8 cellular contexts compared by ENCODE assay signal in genomic region chr1:247448107-247448778, GRCh38. TPM values are rescaled to one million over a fixed set of nuclear protein-coding genes. Genes with fewer than 3 reads are reported as not detected.
A peak's percentile ranks its signal among the peaks of the same experiment; 100 is the strongest.
DNase-seq lines count a peak whose midpoint lies in the region; ATAC-seq, FAIRE-seq and TF ChIP-seq lines count a peak whose summit lies in the region.

No MANE protein-coding gene starts in this region.

- no peak for FAIRE-seq in keratinocyte (lab: Jason Lieb, UNC)

- no peak for ATAC-seq in GM21786 (IDR thresholded peaks at IDR 0.05; ENCODE audit: unreplicated experiment)

- H3K36me3 ChIP-seq in keratinocyte (ENCODE audit: control insufficient read depth in 2 of 2, extremely low read depth in 1 of 2, insufficient read depth in 2 of 2, low read length in 2 of 2): no peaks in the 10 kb centered on the region

- H3K9me3 ChIP-seq in keratinocyte (ENCODE audit: control insufficient read depth, low read depth, low read length): peaks cover 3% of the 10 kb centered on the region

- no peak for TF ChIP-seq CTCF in chondrocyte (IDR thresholded peaks at IDR 0.05)
- peak in 1 of 3 experiments; percentile 3 for TF ChIP-seq CTCF in keratinocyte (optimal IDR thresholded peaks at IDR 0.05 in 1 of 3, IDR thresholded peaks at IDR 0.05 in 1 of 3, conservative IDR thresholded peaks at IDR 0.05 in 1 of 3; ENCODE audit: extremely low read depth in 1 of 3, insufficient read depth in 2 of 3, low read length in 3 of 3)

- peak overlapping the region; percentile 71 for H2AFZ ChIP-seq in keratinocyte (ENCODE audit: control insufficient read depth, low read length)

- peaks cover 4% of the 10 kb centered on the region for H3K4me1 Mint-ChIP-seq in chondrocyte (ENCODE audit: low read depth)

- peak overlapping the region; percentile 31 for H3K9ac ChIP-seq in keratinocyte (ENCODE audit: control insufficient read depth, extremely low read depth, insufficient read depth, low read length)

- no peaks in the 10 kb centered on the region for H3K27me3 ChIP-seq in keratinocyte (ENCODE audit: control insufficient read depth, extremely low read depth, insufficient read depth, low read length)

- no peaks in the 10 kb centered on the region for H4K20me1 ChIP-seq in keratinocyte (ENCODE audit: control insufficient read depth, extremely low read depth, insufficient read depth, low read length)

- H3K27me3 Mint-ChIP-seq in chondrocyte (ENCODE audit: low read depth): peaks cover 20% of the 10 kb centered on the region

- peaks cover 4% of the 10 kb centered on the region for H3K4me1 ChIP-seq in keratinocyte (ENCODE audit: control insufficient read depth, extremely low read depth, insufficient read depth, low read length)

- H3K4me3 Mint-ChIP-seq in chondrocyte (ENCODE audit: unreplicated experiment): peak overlapping the region; percentile 74

- peaks cover 9% of the 10 kb centered on the region for H3K9me3 Mint-ChIP-seq in chondrocyte (ENCODE audit: low read depth)

- DNase-seq in activated CD4-positive, alpha-beta T cell treated with anti-CD3 and anti-CD28 coated beads for 48 hours: peak; percentile 53
- DNase-seq in activated CD4-positive, alpha-beta T cell treated with anti-CD3 and anti-CD28 coated beads for 1 hour: no peak
- DNase-seq in chondrocyte (ENCODE audit: low spot score) (no peak), keratinocyte (ENCODE audit: low read depth, low spot score) (no peak), HuH-7.5 (ENCODE audit: low spot score) (no peak)

- dilution Hi-C loops in keratinocyte (cut with MboI; ENCODE audit: extremely low pct_ligation_motif_present, low sequenced_read_pairs): no loop called here

- H3K4me3 ChIP-seq in keratinocyte (ENCODE audit: control insufficient read depth in 2 of 3, extremely low read depth in 1 of 3, insufficient read depth in 2 of 3, low read depth in 1 of 3, low read length in 3 of 3): peak overlapping the region; percentile 38 to 55 (median 40)
- H3K4me3 ChIP-seq in skin epidermis: peak overlapping the region; percentile 5 to 38 (median 27)

- H3K27ac ChIP-seq in keratinocyte (ENCODE audit: control insufficient read depth, insufficient read depth, low read length): no peak overlapping the region
- peak overlapping the region in 11 of 21 experiments; percentile 7 to 72 (median 46) for H3K27ac ChIP-seq in skin epidermis

- H3K4me2 ChIP-seq in keratinocyte (ENCODE audit: control insufficient read depth, extremely low read depth, insufficient read depth, low read depth, low read length): peak overlapping the region; percentile 82

- no peaks in the 10 kb centered on the region for H3K79me2 ChIP-seq in keratinocyte (ENCODE audit: control insufficient read depth, insufficient read depth, low read length)

- no peaks in the 10 kb centered on the region for H3K36me3 Mint-ChIP-seq in chondrocyte (ENCODE audit: low read depth)

- H3K27ac Mint-ChIP-seq in chondrocyte (ENCODE audit: unreplicated experiment): peak overlapping the region; percentile 74

- H3K9me1 ChIP-seq in keratinocyte (ENCODE audit: control insufficient read depth, extremely low read depth, insufficient read depth, low read length): no peaks in the 10 kb centered on the region

TF ChIP-seq in PFSK-1, 5 proteins besides CTCF, POLR2A, EP300 and RAD21:
- TF ChIP-seq REST (IDR thresholded peaks at IDR 0.05; ENCODE audit: insufficient read depth in 1 of 2, low read depth in 2 of 2, low read length in 2 of 2) (no peak), POLR2AphosphoS5 (IDR thresholded peaks at IDR 0.05; ENCODE audit: low read depth, low read length) (peak; percentile 29; the same call in 1 of the 2 replicates), FOXP2 (optimal IDR thresholded peaks at IDR 0.05; ENCODE audit: borderline replicate concordance, extremely low read depth, extremely low read length, insufficient read depth) (peak; percentile 48), TAF1 (IDR thresholded peaks at IDR 0.05; ENCODE audit: borderline replicate concordance, insufficient read depth, low read length) (peak; percentile 64; the same call in 1 of the 2 replicates)

RNA-seq across cellular contexts. Expression of gene OR2B11, which starts 9.7 kb away (rescaled TPM):
- polyA plus RNA-seq in PFSK-1 (2012; ENCODE audit: insufficient read length, low read depth): not detected
- total RNA-seq in chondrocyte: not detected in 3 replicates
- polyA plus RNA-seq in keratinocyte: not detected in 3 replicates
- not detected for polyA plus RNA-seq in keratinocyte (2011; ENCODE audit: low read depth)
- not detected in 2 replicates for polyA plus RNA-seq in keratinocyte (2011; cell fraction: cytosol; rRNA removed)
- polyA plus RNA-seq in keratinocyte (2011; cell fraction: nucleus; rRNA removed): not detected in 2 replicates
- polyA plus RNA-seq in keratinocyte (2012; ENCODE audit: low replicate concordance): not detected in 2 replicates
- polyA minus RNA-seq in keratinocyte: not detected in 3 replicates
- polyA minus RNA-seq in keratinocyte (2011; cell fraction: cytosol; rRNA and poly(A)+ RNA removed): not detected
- polyA minus RNA-seq in keratinocyte (2011; cell fraction: nucleus; rRNA and poly(A)+ RNA removed): not detected in 2 replicates

RNA-seq across cellular contexts. Expression of gene NLRP3, which starts 32.3 kb away (rescaled TPM):
- 0.50 TPM for polyA plus RNA-seq in PFSK-1 (2012; ENCODE audit: insufficient read length, low read depth)
- 0.10 to 1.3 TPM (median 0.15 TPM) in 3 replicates for total RNA-seq in chondrocyte
- 0.03 to 0.12 TPM (median 0.07 TPM) in 3 replicates for polyA plus RNA-seq in keratinocyte
- not detected for polyA plus RNA-seq in keratinocyte (2011; ENCODE audit: low read depth)
- 0.04 TPM in 1 of 2 replicates, not detected in the other for polyA plus RNA-seq in keratinocyte (2011; cell fraction: cytosol; rRNA removed)
- 0.06 and 0.15 TPM in 2 replicates for polyA plus RNA-seq in keratinocyte (2011; cell fraction: nucleus; rRNA removed)
- not detected in 2 replicates for polyA plus RNA-seq in keratinocyte (2012; ENCODE audit: low replicate concordance)
- polyA minus RNA-seq in keratinocyte: not detected in 3 replicates
- polyA minus RNA-seq in keratinocyte (2011; cell fraction: cytosol; rRNA and poly(A)+ RNA removed): not detected
- polyA minus RNA-seq in keratinocyte (2011; cell fraction: nucleus; rRNA and poly(A)+ RNA removed): not detected in 2 replicates
